ENCODE assay signal across 36 cellular contexts in genomic region chr22:25477358-25477757, GRCh38.
"Had no signal": no experiment of that assay in that cellular context is flagged by ENCODE, and none has a peak within 500 bp of the region (broad histone marks: within the 10 kb centered on the region; RNA-seq: fewer than 3 reads in every experiment).

No MANE protein-coding gene starts in this region.

- FAIRE-seq: astrocyte, RCC 7860 had no signal

- ATAC-seq: activated CD8-positive, alpha-beta T cell treated with anti-CD3 and anti-CD28 coated beads for 36 hours; activated T-cell treated with anti-CD3 and anti-CD28 coated beads, Interleukin-2, amount 50 U/mL, for 72 hours; activated T-helper 17 cell treated with anti-CD3 and anti-CD28 coated beads, Interleukin-2, amount 50 U/mL, for 72 hours; body of pancreas; Right ventricle myocardium inferior; SK-N-SH treated with all-trans-retinoic acid at 6 μM for 48 hours; T-cell had no signal

- H2AFZ ChIP-seq: PC-9 had no signal

- H3K4me2 ChIP-seq: PC-9 had no signal

- DNase-seq: activated CD4-positive, alpha-beta T cell treated with anti-CD3 and anti-CD28 coated beads, Interleukin-2, amount 10 ng/mL, durations not matched to agents 24 days and 14 days; activated CD4-positive, alpha-beta T cell treated with anti-CD3 and anti-CD28 coated beads, Interleukin-2, amount 50 U/mL, for 4 hours; activated CD4-positive, CD25-positive, alpha-beta regulatory T cell; activated CD8-positive, alpha-beta T cell treated with anti-CD3 and anti-CD28 coated beads for 36 hours; activated gamma-delta T cell; activated naive CD4-positive, alpha-beta T cell treated with Interleukin-2 at 50 U/mL for 16 hours; activated naive CD8-positive, alpha-beta T cell treated with anti-CD3 and anti-CD28 coated beads, Interleukin-2, amount 10 ng/mL, durations not matched to agents 7 days and 5 days; activated T-cell treated with anti-CD3 and anti-CD28 coated beads, Interleukin-2, amount 50 U/mL, for 1 hour; activated T-cell treated with anti-CD3 and anti-CD28 coated beads, Interleukin-2, amount 50 U/mL, for 72 hours; amygdala; body of pancreas; Karpas-422; KBM-7; NCI-H1105; NCI-H187; NCI-H2029 treated with DMSO at 0.1 percent for 48 hours; NCI-H2107; NCI-H2171; NCI-H510A; NCI-H526; NCI-H748 treated with DMSO at 0.1 percent for 48 hours; NK-92 treated with Interleukin-12 subunit alpha and Interleukin-12 subunit beta, amount 100 ng/mL, for 24 hours; PC-9; SIG-M5; T-cell; T-helper 2 cell; T-helper 9 cell; WERI-Rb-1 had no signal

- H3K27ac Mint-ChIP-seq: activated CD4-positive, alpha-beta T cell treated with anti-CD3 and anti-CD28 coated beads, Interleukin-2, amount 10 ng/mL, durations not matched to agents 24 days and 14 days; activated CD8-positive, alpha-beta T cell treated with anti-CD3 and anti-CD28 coated beads for 36 hours; activated naive CD4-positive, alpha-beta T cell treated with anti-CD3 and anti-CD28 coated beads, Interleukin-2, amount 50 U/mL, for 24 hours; activated naive CD8-positive, alpha-beta T cell treated with anti-CD3 and anti-CD28 coated beads, Interleukin-2, amount 10 ng/mL, durations not matched to agents 7 days and 5 days; activated T-cell treated with anti-CD3 and anti-CD28 coated beads, Interleukin-2, amount 50 U/mL, for 72 hours; T-cell had no signal

- H3K4me1 Mint-ChIP-seq: activated naive CD4-positive, alpha-beta T cell treated with anti-CD3 and anti-CD28 coated beads, Interleukin-2, amount 50 U/mL, for 24 hours; activated T-helper 17 cell treated with anti-CD3 and anti-CD28 coated beads, Interleukin-2, amount 50 U/mL, for 72 hours had no signal

- H3K27ac ChIP-seq: body of pancreas, breast epithelium, PC-9, RWPE1, WERI-Rb-1 had no signal

- H3K9me3 ChIP-seq: body of pancreas, breast epithelium had no signal

- H3K27me3 Mint-ChIP-seq: activated CD4-positive, alpha-beta T cell treated with anti-CD3 and anti-CD28 coated beads, Interleukin-2, amount 10 ng/mL, durations not matched to agents 24 days and 14 days; activated CD8-positive, alpha-beta T cell treated with anti-CD3 and anti-CD28 coated beads for 36 hours; activated naive CD4-positive, alpha-beta T cell treated with anti-CD3 and anti-CD28 coated beads, Interleukin-2, amount 50 U/mL, for 24 hours; activated naive CD8-positive, alpha-beta T cell treated with anti-CD3 and anti-CD28 coated beads, Interleukin-2, amount 10 ng/mL, durations not matched to agents 7 days and 5 days; T-cell had no signal

- H3K27me3 ChIP-seq: body of pancreas, breast epithelium had no signal

- H3K4me3 Mint-ChIP-seq: activated CD4-positive, alpha-beta T cell treated with anti-CD3 and anti-CD28 coated beads, Interleukin-2, amount 10 ng/mL, durations not matched to agents 24 days and 14 days; activated CD8-positive, alpha-beta T cell treated with anti-CD3 and anti-CD28 coated beads for 36 hours; activated naive CD4-positive, alpha-beta T cell treated with anti-CD3 and anti-CD28 coated beads, Interleukin-2, amount 50 U/mL, for 24 hours; activated naive CD8-positive, alpha-beta T cell treated with anti-CD3 and anti-CD28 coated beads, Interleukin-2, amount 10 ng/mL, durations not matched to agents 7 days and 5 days; activated T-cell treated with anti-CD3 and anti-CD28 coated beads, Interleukin-2, amount 50 U/mL, for 72 hours; activated T-helper 17 cell treated with anti-CD3 and anti-CD28 coated beads, Interleukin-2, amount 50 U/mL, for 72 hours; T-cell had no signal

- H3K9me3 Mint-ChIP-seq: activated T-helper 17 cell treated with anti-CD3 and anti-CD28 coated beads, Interleukin-2, amount 50 U/mL, for 72 hours had no signal

- H3K4me3 ChIP-seq: body of pancreas, breast epithelium, PC-9 had no signal

- H3K36me3 ChIP-seq: breast epithelium had no signal
